ENCODE assay signal across 10 cellular contexts in genomic region chr12:48996794-48997718, GRCh38. TPM values are rescaled to one million over a fixed set of nuclear protein-coding genes. Genes with fewer than 3 reads are reported as not detected.
A peak's percentile ranks its signal among the peaks of the same experiment; 100 is the strongest.
DNase-seq lines count a peak whose midpoint lies in the region; ATAC-seq and TF ChIP-seq lines count a peak whose summit lies in the region.
"Had no signal": no experiment of that assay in that cellular context is flagged by ENCODE, and none has a peak within 500 bp of the region (broad histone marks: within the 10 kb centered on the region; RNA-seq: fewer than 3 reads in every experiment).

No MANE protein-coding gene starts in this region.

- peak; percentile 75 to 81 (median 81) for DNase-seq in NCI-H1417 (lab: John Stamatoyannopoulos, UW)
- DNase-seq in NCI-H1417 treated with DMSO at 0.1 percent for 48 hours (lab: John Stamatoyannopoulos, UW), result no peak
- DNase-seq in NCI-H2029 (lab: John Stamatoyannopoulos, UW), result peak; percentile 34
- peak; percentile 72 for DNase-seq in activated CD4-positive, alpha-beta T cell treated with anti-CD3 and anti-CD28 coated beads, Interleukin-2, amount 50 U/mL, for 1 hour
- peak; percentile 82 for DNase-seq in endothelial cell (ENCODE audit: low spot score)
- DNase-seq in mesendoderm, result peak; percentile 86
- peak; percentile 47 for DNase-seq in stimulated activated naive B cell treated with anti-CD40 and anti-IgM and Interleukin-4, amounts not matched to agents 10 μg/mL and 1 μg/mL and 100 μg/mL, for 72 hours

- peaks cover 17% of the 10 kb centered on the region for H3K36me3 Mint-ChIP-seq in endothelial cell (ENCODE audit: low read depth, unreplicated experiment)
- peaks cover 14 to 18% of the 10 kb centered on the region in 2 donors for H3K36me3 Mint-ChIP-seq in stimulated activated naive B cell treated with anti-CD40 and anti-IgM and Interleukin-4, amounts not matched to agents 10 μg/mL and 1 μg/mL and 100 μg/mL, for 72 hours

- peak overlapping the region; percentile 47 for H3K9ac ChIP-seq in mesendoderm (ENCODE audit: low read length)

- H3K4me3 ChIP-seq in mesendoderm (ENCODE audit: low read length), result no peak overlapping the region

- ATAC-seq in stimulated activated naive B cell treated with anti-CD40 and anti-IgM and Interleukin-4, amounts not matched to agents 10 μg/mL and 1 μg/mL and 100 μg/mL, for 72 hours (replicated peaks), result peak; percentile 50 to 60
- ATAC-seq in GM18517 (IDR thresholded peaks at IDR 0.05; ENCODE audit: unreplicated experiment), result no peak

- no peak overlapping the region for H3K27ac ChIP-seq in mesendoderm (ENCODE audit: low read depth, low read length)
- H3K27ac ChIP-seq: C4-2B, epithelial cell of prostate had no signal

- WGBS in mesendoderm (ENCODE audit: extremely low coverage, insufficient coverage, low lambda C conversion rate), result no CpG with 5 or more reads among the region's 71 CpGs

- peak overlapping the region; percentile 66 for H3K4me2 ChIP-seq in mesendoderm (ENCODE audit: low read length)

- no peak overlapping the region for H3K4me3 Mint-ChIP-seq in endothelial cell (ENCODE audit: unreplicated experiment)
- peak overlapping the region; percentile 74 to 78 for H3K4me3 Mint-ChIP-seq in stimulated activated naive B cell treated with anti-CD40 and anti-IgM and Interleukin-4, amounts not matched to agents 10 μg/mL and 1 μg/mL and 100 μg/mL, for 72 hours

- TF ChIP-seq CTCF in endothelial cell (IDR thresholded peaks at IDR 0.05; ENCODE audit: unreplicated experiment), result peak; percentile 59

- no peak overlapping the region for H4K8ac ChIP-seq in mesendoderm (ENCODE audit: low read depth, low read length)

- H3K27ac Mint-ChIP-seq in endothelial cell (ENCODE audit: unreplicated experiment), result no peak overlapping the region
- peak overlapping the region; percentile 20 for H3K27ac Mint-ChIP-seq in stimulated activated naive B cell treated with anti-CD40 and anti-IgM and Interleukin-4, amounts not matched to agents 10 μg/mL and 1 μg/mL and 100 μg/mL, for 72 hours

- peak overlapping the region; percentile 47 for H3K56ac ChIP-seq in mesendoderm (ENCODE audit: low read length)

- H3K23ac ChIP-seq in mesendoderm (ENCODE audit: low read length), result no peak overlapping the region

- no peak overlapping the region for H3K4ac ChIP-seq in mesendoderm (ENCODE audit: low read depth, low read length)

- H3K36me3 ChIP-seq in mesendoderm (ENCODE audit: control insufficient read depth, insufficient read depth, low read length), result no peaks in the 10 kb centered on the region

- peaks cover 11% of the 10 kb centered on the region for H3K4me1 Mint-ChIP-seq in endothelial cell (ENCODE audit: unreplicated experiment)
- peaks cover 34 to 54% of the 10 kb centered on the region in 2 donors for H3K4me1 Mint-ChIP-seq in stimulated activated naive B cell treated with anti-CD40 and anti-IgM and Interleukin-4, amounts not matched to agents 10 μg/mL and 1 μg/mL and 100 μg/mL, for 72 hours

- peaks cover 39% of the 10 kb centered on the region for H3K27me3 Mint-ChIP-seq in endothelial cell (ENCODE audit: unreplicated experiment)
- peaks cover 29 to 42% of the 10 kb centered on the region in 2 donors for H3K27me3 Mint-ChIP-seq in stimulated activated naive B cell treated with anti-CD40 and anti-IgM and Interleukin-4, amounts not matched to agents 10 μg/mL and 1 μg/mL and 100 μg/mL, for 72 hours

- H2BK120ac ChIP-seq in mesendoderm (ENCODE audit: low read depth, low read length), result no peak overlapping the region

- H2AK5ac ChIP-seq in mesendoderm (ENCODE audit: low read length), result no peak overlapping the region

- H3K9me3 Mint-ChIP-seq in endothelial cell (ENCODE audit: unreplicated experiment), result no peaks in the 10 kb centered on the region
- H3K9me3 Mint-ChIP-seq in stimulated activated naive B cell treated with anti-CD40 and anti-IgM and Interleukin-4, amounts not matched to agents 10 μg/mL and 1 μg/mL and 100 μg/mL, for 72 hours, result no peaks in the 10 kb centered on the region

- no peak overlapping the region for H3K18ac ChIP-seq in mesendoderm (ENCODE audit: low read length)

- no peak overlapping the region for H2BK15ac ChIP-seq in mesendoderm (replicated peaks; ENCODE audit: low read depth)

- no peak overlapping the region for H4K5ac ChIP-seq in mesendoderm (ENCODE audit: low read length)

- H3K79me1 ChIP-seq in mesendoderm (ENCODE audit: low read length), result no peaks in the 10 kb centered on the region

- H3K27me3 ChIP-seq in mesendoderm (ENCODE audit: insufficient read depth, low read length, poor library complexity), result peaks cover 16% of the 10 kb centered on the region

- H3K4me1 ChIP-seq in mesendoderm (ENCODE audit: control insufficient read depth, low read depth, low read length), result peaks cover 9% of the 10 kb centered on the region

- no peak overlapping the region for H2BK5ac ChIP-seq in mesendoderm (ENCODE audit: low read length)

- no peaks in the 10 kb centered on the region for H3K79me2 ChIP-seq in mesendoderm (ENCODE audit: control insufficient read depth, insufficient read depth, low read length)

RNA-seq across cellular contexts. Expression of gene DDN, which starts 2.1 kb away (rescaled TPM):
- 0.10 TPM for total RNA-seq in endothelial cell (ENCODE audit: unreplicated experiment)
- 0.04 TPM for polyA plus RNA-seq in mesendoderm (2013, experiment 1 of 2)
- 0.06 TPM for polyA plus RNA-seq in mesendoderm (2013, experiment 2 of 2)

RNA-seq across cellular contexts. Expression of gene WNT1, which starts 18.9 kb away (rescaled TPM):
- total RNA-seq in endothelial cell (ENCODE audit: unreplicated experiment), result not detected
- not detected for polyA plus RNA-seq in mesendoderm (2013, experiment 1 of 2)
- not detected for polyA plus RNA-seq in mesendoderm (2013, experiment 2 of 2)

RNA-seq across cellular contexts. Expression of gene PRKAG1, which starts 21.5 kb away (rescaled TPM):
- 24.0 TPM for total RNA-seq in endothelial cell (ENCODE audit: unreplicated experiment)
- 25.8 TPM for polyA plus RNA-seq in mesendoderm (2013, experiment 1 of 2)
- polyA plus RNA-seq in mesendoderm (2013, experiment 2 of 2), result 25.6 TPM

RNA-seq across cellular contexts. Expression of gene WNT10B, which starts 25.5 kb away (rescaled TPM):
- 0.33 TPM for total RNA-seq in endothelial cell (ENCODE audit: unreplicated experiment)
- 0.11 TPM for polyA plus RNA-seq in mesendoderm (2013, experiment 1 of 2)
- polyA plus RNA-seq in mesendoderm (2013, experiment 2 of 2), result 0.18 TPM

RNA-seq across cellular contexts. Expression of gene ARF3, which starts 39.8 kb away (rescaled TPM):
- 307 TPM for total RNA-seq in endothelial cell (ENCODE audit: unreplicated experiment)
- polyA plus RNA-seq in mesendoderm (2013, experiment 1 of 2), result 106 TPM
- 110 TPM for polyA plus RNA-seq in mesendoderm (2013, experiment 2 of 2)
